ENCODE assay signal across 25 cellular contexts in the genomic region with DNA sequence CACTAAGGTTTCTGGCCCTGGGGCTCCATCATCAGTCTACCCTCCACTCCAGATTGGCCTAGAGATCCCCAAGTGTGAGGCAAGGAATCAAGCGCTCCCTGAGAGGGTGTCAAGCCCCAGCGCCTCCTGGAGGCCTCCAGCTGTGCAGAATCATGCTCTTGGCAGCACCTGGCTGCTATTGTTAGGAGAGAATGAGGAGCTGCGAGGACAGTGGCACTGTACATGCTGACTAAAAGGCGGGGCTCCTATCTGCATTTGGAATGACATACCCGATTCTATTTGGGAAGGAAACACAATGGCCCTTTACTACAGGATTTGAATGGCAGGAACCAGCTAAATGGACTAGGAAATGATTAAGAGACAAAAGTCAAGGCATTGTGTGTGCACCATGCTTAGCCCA.
DNase-seq lines count a peak whose midpoint lies in the region; ATAC-seq and TF ChIP-seq lines count a peak whose summit lies in the region.
"Had no signal": no experiment of that assay in that cellular context is flagged by ENCODE, and none has a peak within 500 bp of the region (broad histone marks: within the 10 kb centered on the region; RNA-seq: fewer than 3 reads in every experiment).

No MANE protein-coding gene starts in this region.

- H3K4me3 Mint-ChIP-seq in activated naive CD4-positive, alpha-beta T cell treated with anti-CD3 and anti-CD28 coated beads, Interleukin-2, amount 10 ng/mL, durations not matched to agents 7 days and 5 days, result no peak overlapping the region
- no peak overlapping the region for H3K4me3 Mint-ChIP-seq in osteocyte (ENCODE audit: unreplicated experiment)
- H3K4me3 Mint-ChIP-seq: activated CD8-positive, alpha-beta T cell treated with anti-CD3 and anti-CD28 coated beads for 36 hours; activated T-cell treated with anti-CD3 and anti-CD28 coated beads, Interleukin-2, amount 50 U/mL, for 4 hours; naive B cell; T-helper 17 cell had no signal

- no peak overlapping the region for H3K27ac Mint-ChIP-seq in activated naive CD4-positive, alpha-beta T cell treated with anti-CD3 and anti-CD28 coated beads, Interleukin-2, amount 10 ng/mL, durations not matched to agents 7 days and 5 days
- no peak overlapping the region for H3K27ac Mint-ChIP-seq in osteocyte (ENCODE audit: unreplicated experiment)
- H3K27ac Mint-ChIP-seq: activated CD8-positive, alpha-beta T cell treated with anti-CD3 and anti-CD28 coated beads for 36 hours; naive B cell; progenitor cell of endocrine pancreas; T-helper 17 cell had no signal

- no peaks in the 10 kb centered on the region for H3K36me3 Mint-ChIP-seq in activated naive CD4-positive, alpha-beta T cell treated with anti-CD3 and anti-CD28 coated beads, Interleukin-2, amount 10 ng/mL, durations not matched to agents 7 days and 5 days
- no peaks in the 10 kb centered on the region for H3K36me3 Mint-ChIP-seq in osteocyte (ENCODE audit: unreplicated experiment)

- H3K27me3 Mint-ChIP-seq in activated naive CD4-positive, alpha-beta T cell treated with anti-CD3 and anti-CD28 coated beads, Interleukin-2, amount 10 ng/mL, durations not matched to agents 7 days and 5 days, result peaks cover 18% of the 10 kb centered on the region
- no peaks in the 10 kb centered on the region for H3K27me3 Mint-ChIP-seq in osteocyte (ENCODE audit: unreplicated experiment)
- H3K27me3 Mint-ChIP-seq: activated CD8-positive, alpha-beta T cell treated with anti-CD3 and anti-CD28 coated beads for 36 hours; progenitor cell of endocrine pancreas had no signal

- ATAC-seq in GM19328 (IDR thresholded peaks at IDR 0.05; ENCODE audit: unreplicated experiment), result no peak
- ATAC-seq: activated CD8-positive, alpha-beta T cell treated with anti-CD3 and anti-CD28 coated beads for 36 hours; activated T-cell treated with anti-CD3 and anti-CD28 coated beads, Interleukin-2, amount 50 U/mL, for 4 hours; gastroesophageal sphincter; lower lobe of right lung; T-helper 17 cell had no signal

- H3K4me1 Mint-ChIP-seq in activated naive CD4-positive, alpha-beta T cell treated with anti-CD3 and anti-CD28 coated beads, Interleukin-2, amount 10 ng/mL, durations not matched to agents 7 days and 5 days, result no peaks in the 10 kb centered on the region
- peaks cover 18% of the 10 kb centered on the region for H3K4me1 Mint-ChIP-seq in osteocyte (ENCODE audit: unreplicated experiment)
- H3K4me1 Mint-ChIP-seq: naive B cell, T-helper 17 cell had no signal

- no peak overlapping the region for H3K27ac ChIP-seq in caudate nucleus (ENCODE audit: low read depth, low read length)
- peak overlapping the region; percentile 33 for H3K27ac ChIP-seq in layer of hippocampus (ENCODE audit: low read depth, low read length)
- H3K27ac ChIP-seq: gastroesophageal sphincter, lower lobe of right lung, skin epidermis, vagina had no signal

- DNase-seq in COLO668 (lab: John Stamatoyannopoulos, UW; ENCODE audit: unreplicated experiment), result peak; percentile 57
- peak in 32 of 61 donors; percentile 16 to 65 (median 35) for DNase-seq in caudate nucleus (lab: John Stamatoyannopoulos, UW)
- no peak for DNase-seq in activated naive CD4-positive, alpha-beta T cell treated with anti-CD3 and anti-CD28 coated beads, Interleukin-2, amount 10 ng/mL, durations not matched to agents 7 days and 5 days
- DNase-seq in osteocyte (ENCODE audit: extremely low spot score, unreplicated experiment), result no peak
- DNase-seq in EL, result no peak
- DNase-seq: activated CD4-positive, CD25-positive, alpha-beta regulatory T cell; activated CD8-positive, alpha-beta T cell treated with anti-CD3 and anti-CD28 coated beads for 36 hours; activated naive CD4-positive, alpha-beta T cell treated with anti-CD3 and anti-CD28 coated beads, Interleukin-2, amount 50 U/mL, for 16 hours; activated T-cell treated with anti-CD3 and anti-CD28 coated beads, Interleukin-2, amount 50 U/mL, for 4 hours; Caco-2; cortex of kidney; HCEC 1CT; KBM-7; lower lobe of right lung; MV-4-11; naive B cell; stimulated activated CD4-positive, alpha-beta T cell treated with anti-CD3 and anti-CD28 coated beads, Interleukin-4, amount 100 ng/mL, for 24 hours; T-helper 17 cell had no signal

- TF ChIP-seq EP300 in Ishikawa (IDR thresholded peaks at IDR 0.05; ENCODE audit: borderline replicate concordance), result no peak

- no peaks in the 10 kb centered on the region for H3K9me3 Mint-ChIP-seq in activated naive CD4-positive, alpha-beta T cell treated with anti-CD3 and anti-CD28 coated beads, Interleukin-2, amount 10 ng/mL, durations not matched to agents 7 days and 5 days
- no peaks in the 10 kb centered on the region for H3K9me3 Mint-ChIP-seq in osteocyte (ENCODE audit: unreplicated experiment)
- H3K9me3 Mint-ChIP-seq: activated CD8-positive, alpha-beta T cell treated with anti-CD3 and anti-CD28 coated beads for 36 hours had no signal

- H3K27me3 ChIP-seq in layer of hippocampus (ENCODE audit: control insufficient read depth, insufficient read depth, low read length), result no peaks in the 10 kb centered on the region
- H3K27me3 ChIP-seq: gastroesophageal sphincter, vagina had no signal

- peak; percentile 8; the same call in 1 of the 2 replicates for TF ChIP-seq RAD21 in Ishikawa (IDR thresholded peaks at IDR 0.05; ENCODE audit: low read depth)

- TF ChIP-seq CTCF in osteocyte (IDR thresholded peaks at IDR 0.05), result no peak

- CTCF ChIA-PET in activated naive CD4-positive, alpha-beta T cell treated with anti-CD3 and anti-CD28 coated beads, Interleukin-2, amount 10 ng/mL, durations not matched to agents 7 days and 5 days (lab: Charles Lee), result interaction anchor here (1.4 kb wide), 1 partner anchor 61 kb away, joined by 3 read pairs; no protein-coding TSS in a partner anchor

TF ChIP-seq in Ishikawa, 13 proteins besides CTCF, POLR2A, EP300 and RAD21:
- TF ChIP-seq TCF12 (IDR thresholded peaks at IDR 0.05; ENCODE audit: low read depth), result no peak
- no peak for TF ChIP-seq CREB1 (IDR thresholded peaks at IDR 0.05; ENCODE audit: low read depth)
- no peak for TF ChIP-seq TAF1 (IDR thresholded peaks at IDR 0.05; ENCODE audit: low read depth)
- no peak for TF ChIP-seq ZBTB7A (IDR thresholded peaks at IDR 0.05; ENCODE audit: low read depth)
- TF ChIP-seq FOXM1 (IDR thresholded peaks at IDR 0.05; ENCODE audit: borderline replicate concordance, low read depth), result no peak
- no peak for TF ChIP-seq YY1 (IDR thresholded peaks at IDR 0.05; ENCODE audit: low read depth)
- no peak for TF ChIP-seq EGR1 (IDR thresholded peaks at IDR 0.05)
- TF ChIP-seq NFIC (IDR thresholded peaks at IDR 0.05), result 0 out of 2 replicates have a peak, but pooled peaks have one; percentile 29
- TF ChIP-seq, protein P1, sequence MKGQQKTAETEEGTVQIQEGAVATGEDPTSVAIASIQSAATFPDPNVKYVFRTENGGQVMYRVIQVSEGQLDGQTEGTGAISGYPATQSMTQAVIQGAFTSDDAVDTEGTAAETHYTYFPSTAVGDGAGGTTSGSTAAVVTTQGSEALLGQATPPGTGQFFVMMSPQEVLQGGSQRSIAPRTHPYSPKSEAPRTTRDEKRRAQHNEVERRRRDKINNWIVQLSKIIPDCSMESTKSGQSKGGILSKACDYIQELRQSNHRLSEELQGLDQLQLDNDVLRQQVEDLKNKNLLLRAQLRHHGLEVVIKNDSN (IDR thresholded peaks at IDR 0.05), result no peak
- no peak for TF ChIP-seq TEAD4 (IDR thresholded peaks at IDR 0.05)
- TF ChIP-seq, protein P2, sequence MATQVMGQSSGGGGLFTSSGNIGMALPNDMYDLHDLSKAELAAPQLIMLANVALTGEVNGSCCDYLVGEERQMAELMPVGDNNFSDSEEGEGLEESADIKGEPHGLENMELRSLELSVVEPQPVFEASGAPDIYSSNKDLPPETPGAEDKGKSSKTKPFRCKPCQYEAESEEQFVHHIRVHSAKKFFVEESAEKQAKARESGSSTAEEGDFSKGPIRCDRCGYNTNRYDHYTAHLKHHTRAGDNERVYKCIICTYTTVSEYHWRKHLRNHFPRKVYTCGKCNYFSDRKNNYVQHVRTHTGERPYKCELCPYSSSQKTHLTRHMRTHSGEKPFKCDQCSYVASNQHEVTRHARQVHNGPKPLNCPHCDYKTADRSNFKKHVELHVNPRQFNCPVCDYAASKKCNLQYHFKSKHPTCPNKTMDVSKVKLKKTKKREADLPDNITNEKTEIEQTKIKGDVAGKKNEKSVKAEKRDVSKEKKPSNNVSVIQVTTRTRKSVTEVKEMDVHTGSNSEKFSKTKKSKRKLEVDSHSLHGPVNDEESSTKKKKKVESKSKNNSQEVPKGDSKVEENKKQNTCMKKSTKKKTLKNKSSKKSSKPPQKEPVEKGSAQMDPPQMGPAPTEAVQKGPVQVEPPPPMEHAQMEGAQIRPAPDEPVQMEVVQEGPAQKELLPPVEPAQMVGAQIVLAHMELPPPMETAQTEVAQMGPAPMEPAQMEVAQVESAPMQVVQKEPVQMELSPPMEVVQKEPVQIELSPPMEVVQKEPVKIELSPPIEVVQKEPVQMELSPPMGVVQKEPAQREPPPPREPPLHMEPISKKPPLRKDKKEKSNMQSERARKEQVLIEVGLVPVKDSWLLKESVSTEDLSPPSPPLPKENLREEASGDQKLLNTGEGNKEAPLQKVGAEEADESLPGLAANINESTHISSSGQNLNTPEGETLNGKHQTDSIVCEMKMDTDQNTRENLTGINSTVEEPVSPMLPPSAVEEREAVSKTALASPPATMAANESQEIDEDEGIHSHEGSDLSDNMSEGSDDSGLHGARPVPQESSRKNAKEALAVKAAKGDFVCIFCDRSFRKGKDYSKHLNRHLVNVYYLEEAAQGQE (IDR thresholded peaks at IDR 0.05; ENCODE audit: low read depth), result no peak
- no peak for TF ChIP-seq CEBPB (IDR thresholded peaks at IDR 0.05)
- TF ChIP-seq, protein P3, sequence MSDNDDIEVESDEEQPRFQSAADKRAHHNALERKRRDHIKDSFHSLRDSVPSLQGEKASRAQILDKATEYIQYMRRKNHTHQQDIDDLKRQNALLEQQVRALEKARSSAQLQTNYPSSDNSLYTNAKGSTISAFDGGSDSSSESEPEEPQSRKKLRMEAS (IDR thresholded peaks at IDR 0.05), result peak; percentile 68

Comparison
In these comparisons a context has a peak if more than half of its experiments do, and no peak if none do; other contexts are left out.
1. DNase-seq: peak in COLO668 (single experiment) and caudate nucleus (32 of 61); none in activated naive CD4-positive, alpha-beta T cell treated with anti-CD3 and anti-CD28 coated beads, Interleukin-2, amount 10 ng/mL, durations not matched to agents 7 days and 5 days (single experiment), osteocyte (single experiment) and EL (single experiment).